In the genomic region with DNA sequence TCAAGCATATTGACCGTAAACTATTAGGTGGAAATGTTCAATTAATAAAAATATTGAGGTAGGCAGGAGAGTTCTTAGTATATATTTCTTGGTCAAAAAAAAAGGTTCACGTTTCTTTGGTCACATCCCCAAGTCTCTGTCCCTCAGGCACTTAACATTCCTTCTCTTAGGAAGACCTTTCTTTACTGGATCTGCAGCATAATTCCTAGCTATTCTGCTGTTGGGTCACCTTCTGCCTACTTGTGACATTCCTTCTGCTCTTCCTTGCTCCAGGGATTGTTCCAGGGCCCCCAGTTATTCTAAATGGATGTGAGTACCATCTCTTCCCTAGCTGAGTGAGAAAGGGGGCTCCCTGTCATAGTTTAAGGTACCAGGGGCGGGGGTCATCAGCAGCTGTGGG, we compare ENCODE assay signal across 17 cellular contexts. TPM values are rescaled to one million over a fixed set of nuclear protein-coding genes. Genes with fewer than 3 reads are reported as not detected.
DNase-seq lines count a peak whose midpoint lies in the region; ATAC-seq, FAIRE-seq and TF ChIP-seq lines count a peak whose summit lies in the region.
"Had no signal": no experiment of that assay in that cellular context is flagged by ENCODE, and none has a peak within 500 bp of the region (broad histone marks: within the 10 kb centered on the region; RNA-seq: fewer than 3 reads in every experiment).

No MANE protein-coding gene starts in this region.

- TF ChIP-seq CTCF in heart right ventricle (IDR thresholded peaks at IDR 0.05): no peak
- no peak for TF ChIP-seq CTCF in MCF 10A (IDR thresholded peaks at IDR 0.05; ENCODE audit: unreplicated experiment)
- no peak for TF ChIP-seq CTCF in HepG2 (CRISPR knock-in tag; IDR thresholded peaks at IDR 0.05)
- TF ChIP-seq CTCF in tibial artery (IDR thresholded peaks at IDR 0.05): no peak
- no peak for TF ChIP-seq CTCF in dorsolateral prefrontal cortex (IDR thresholded peaks at IDR 0.05 in 54 of 56, conservative IDR thresholded peaks at IDR 0.05 in 2 of 56; ENCODE audit: low read depth in 1 of 56, partially characterized antibody in 56 of 56)

- H3K36me3 Mint-ChIP-seq in MCF 10A (ENCODE audit: insufficient read depth, unreplicated experiment): peaks cover 16% of the 10 kb centered on the region

- H3K9ac ChIP-seq in HepG2 (ENCODE audit: insufficient read depth, low read depth, low read length): no peak overlapping the region
- H3K9ac ChIP-seq: KMS-11 had no signal

- H3K9me3 ChIP-seq in heart right ventricle: no peaks in the 10 kb centered on the region
- no peaks in the 10 kb centered on the region for H3K9me3 ChIP-seq in HepG2 (ENCODE audit: low read length)
- H3K9me3 ChIP-seq in tibial artery: no peaks in the 10 kb centered on the region
- H3K9me3 ChIP-seq: upper lobe of right lung had no signal

- H4K20me1 ChIP-seq in HepG2 (ENCODE audit: insufficient read depth, low read length): peaks cover 58% of the 10 kb centered on the region

- no peak for TF ChIP-seq RAD21 in HepG2 (CRISPR knock-in tag; IDR thresholded peaks at IDR 0.05)

- no peak for FAIRE-seq in HepG2 (lab: Jason Lieb, UNC)
- FAIRE-seq: islet of Langerhans had no signal

- intact Hi-C loops in heart right ventricle (cut with DNase I): loop anchor here in 1 of 10 donors (10.0 kb wide), 1 partner anchor 261 kb away; a partner anchor contains a TSS
- intact Hi-C loops in left ventricle myocardium superior (cut with micrococcal nuclease): no loop called here
- intact Hi-C loops in MCF 10A (cut with micrococcal nuclease): loop anchor here (10.0 kb wide), 1 partner anchor 261 kb away; a partner anchor contains a TSS
- intact Hi-C loops in HepG2 (cut with micrococcal nuclease; ENCODE audit: unreplicated experiment): no loop called here
- intact Hi-C loops in tibial artery (cut with DNase I; ENCODE audit: low total_unique reads): no loop called here
- intact Hi-C loops in dorsolateral prefrontal cortex (cut with DNase I): loop anchor here in 1 of 2 donors (10.0 kb wide), 1 partner anchor 251 kb away; no protein-coding TSS in a partner anchor

- peak overlapping the region; percentile 93 for H3K4me3 Mint-ChIP-seq in MCF 10A (ENCODE audit: unreplicated experiment)
- H3K4me3 Mint-ChIP-seq: activated CD8-positive, alpha-beta T cell treated with anti-CD3 and anti-CD28 coated beads for 36 hours; nephron progenitor cell had no signal

- POLR2A ChIA-PET in MCF 10A (lab: Yijun Ruan, JAX): interaction anchor here (0.7 to 7.6 kb wide), 8 partner anchors 8 to 258 kb away, joined by 5 to 321 read pairs (median 124); a partner anchor contains a TSS
- POLR2A ChIA-PET in HepG2 (lab: Yijun Ruan, JAX): no interaction called here

- peaks cover 30% of the 10 kb centered on the region for H3K4me1 Mint-ChIP-seq in MCF 10A (ENCODE audit: insufficient read depth, unreplicated experiment)

- peak overlapping the region; percentile 48 for H3K4me2 ChIP-seq in HepG2 (ENCODE audit: low read depth, low read length)
- H3K4me2 ChIP-seq: KMS-11 had no signal

- no peak overlapping the region for H3K27ac Mint-ChIP-seq in MCF 10A (ENCODE audit: low read depth, unreplicated experiment)
- H3K27ac Mint-ChIP-seq: activated CD8-positive, alpha-beta T cell treated with anti-CD3 and anti-CD28 coated beads for 36 hours; nephron progenitor cell had no signal

- in situ Hi-C loops in HepG2 (cut with HindIII; ENCODE audit: extremely low pct_ligation_motif_present, low pct_unique_long_range_greater_than_20kb): no loop called here

- no peak for ATAC-seq in heart right ventricle
- ATAC-seq in left ventricle myocardium superior: no peak
- ATAC-seq in HepG2: no peak
- ATAC-seq: activated CD8-positive, alpha-beta T cell treated with anti-CD3 and anti-CD28 coated beads for 36 hours; esophagus mucosa; upper lobe of right lung had no signal

- H3K27ac ChIP-seq in heart right ventricle: peak overlapping the region in 8 of 10 donors; percentile 23 to 99 (median 68)
- no peak overlapping the region for H3K27ac ChIP-seq in HepG2 (ENCODE audit: extremely low read length, insufficient read depth, low read length)
- peak overlapping the region; percentile 47 to 91 for H3K27ac ChIP-seq in tibial artery
- H3K27ac ChIP-seq in dorsolateral prefrontal cortex: peak overlapping the region in 21 of 59 donors; percentile 0 to 60 (median 24)
- H3K27ac ChIP-seq: KMS-11, upper lobe of right lung had no signal

- 71 to 83% methylated on average over 3 of the region's 3 CpGs for WGBS in heart right ventricle, 2 donors
- WGBS in HepG2 (ENCODE audit: low lambda C conversion rate): 98% methylated on average over 3 of the region's 3 CpGs

- H3K79me2 ChIP-seq in HepG2 (ENCODE audit: insufficient read depth, low read length): peaks cover 92% of the 10 kb centered on the region

- TF ChIP-seq POLR2A in HepG2 (IDR thresholded peaks at IDR 0.05; ENCODE audit: insufficient read depth in 1 of 2, low read depth in 2 of 2, low read length in 2 of 2): no peak

- H2AFZ ChIP-seq in HepG2 (ENCODE audit: low read length): no peak overlapping the region

- H3K4me1 ChIP-seq in heart right ventricle (peaks cover 4 to 79% (median 63%) of the 10 kb centered on the region in 9 donors), HepG2 (ENCODE audit: insufficient read depth, low read length) (peaks cover 60% of the 10 kb centered on the region), tibial artery (peaks cover 0 to 73% (median 34%) of the 10 kb centered on the region in 4 donors)

- H3K36me3 ChIP-seq in heart right ventricle: no peaks in the 10 kb centered on the region
- H3K36me3 ChIP-seq in HepG2 (replicated peaks in 1 of 2; ENCODE audit: control insufficient read depth in 1 of 2, insufficient read depth in 2 of 2, low read length in 2 of 2): no peaks in the 10 kb centered on the region
- no peaks in the 10 kb centered on the region for H3K36me3 ChIP-seq in tibial artery
- H3K36me3 ChIP-seq: upper lobe of right lung had no signal

- no peaks in the 10 kb centered on the region for H3K27me3 ChIP-seq in heart right ventricle
- H3K27me3 ChIP-seq in HepG2 (ENCODE audit: control insufficient read depth in 1 of 2, insufficient read depth in 2 of 2, low read length in 2 of 2): no peaks in the 10 kb centered on the region; a peak in 1 of 5 replicates
- no peaks in the 10 kb centered on the region for H3K27me3 ChIP-seq in tibial artery
- H3K27me3 ChIP-seq in dorsolateral prefrontal cortex: no peaks in the 10 kb centered on the region
- H3K27me3 ChIP-seq: upper lobe of right lung had no signal

- BruUV-seq in MCF 10A (replicated peaks; lab: Mats Ljungman, UMichigan) (no TSS peak), HepG2 (replicated peaks; lab: Mats Ljungman, UMichigan) (no TSS peak)

- H3K9me3 Mint-ChIP-seq in MCF 10A (ENCODE audit: unreplicated experiment): no peaks in the 10 kb centered on the region
- H3K9me3 Mint-ChIP-seq: nephron progenitor cell had no signal

- H3K4me3 ChIP-seq in heart right ventricle (peak overlapping the region in 2 of 10 donors; percentile 1 to 75), HepG2 (replicated peaks in 1 of 3; ENCODE audit: insufficient read depth in 1 of 3, low read depth in 2 of 3, low read length in 3 of 3) (peak overlapping the region in 1 of 3 experiments; percentile 1; a peak in 1 of 6 replicates), tibial artery (no peak overlapping the region), dorsolateral prefrontal cortex (peak overlapping the region in 1 of 59 donors; percentile 0)
- H3K4me3 ChIP-seq: upper lobe of right lung had no signal

- CTCF ChIA-PET in MCF 10A (lab: Yijun Ruan, JAX): interaction anchor here (1.2 to 6.6 kb wide), 4 partner anchors 9 to 147 kb away, joined by 3 to 55 read pairs (median 12); no protein-coding TSS in a partner anchor
- CTCF ChIA-PET in HepG2 (lab: Yijun Ruan, JAX; ENCODE audit: low intra/inter-chr PET ratio, low total read pairs): no interaction called here

- no peak for DNase-seq in heart right ventricle
- no peak for DNase-seq in left ventricle myocardium superior
- DNase-seq in MCF 10A (ENCODE audit: unreplicated experiment): no peak
- no peak for DNase-seq in HepG2 (ENCODE audit: low spot score)
- no peak for DNase-seq in tibial artery
- no peak for DNase-seq in NCI-H510A treated with DMSO at 0.1 percent for 48 hours (lab: John Stamatoyannopoulos, UW)
- DNase-seq in NCI-H128 (lab: John Stamatoyannopoulos, UW; ENCODE audit: unreplicated experiment): no peak
- no peak for DNase-seq in dorsolateral prefrontal cortex
- DNase-seq: activated CD8-positive, alpha-beta T cell treated with anti-CD3 and anti-CD28 coated beads for 36 hours; activated gamma-delta T cell treated with Interleukin-2 at 50 U/mL for 16 hours; NCI-H1930; nephron progenitor cell; stimulated activated CD4-positive, alpha-beta T cell treated with anti-CD3 and anti-CD28 coated beads, Interleukin-12 subunit alpha, Interleukin-12 subunit beta, amount 100 ng/mL, for 4 hours; upper lobe of right lung had no signal

- no peaks in the 10 kb centered on the region for H3K27me3 Mint-ChIP-seq in MCF 10A (ENCODE audit: insufficient read depth, unreplicated experiment)
- H3K27me3 Mint-ChIP-seq: activated CD8-positive, alpha-beta T cell treated with anti-CD3 and anti-CD28 coated beads for 36 hours had no signal

- TF ChIP-seq EP300 in HepG2 (IDR thresholded peaks at IDR 0.05; ENCODE audit: low read depth in 2 of 2, low read length in 2 of 2) (no peak), HepG2 (CRISPR knock-in tag; IDR thresholded peaks at IDR 0.05; ENCODE audit: borderline replicate concordance) (no peak)

RNA-seq across cellular contexts. Expression of a gene that starts 4.2 kb away (rescaled TPM):
- 100 to 1,000 TPM; 250 to 457 (median 371) TPM for total RNA-seq in heart right ventricle
- 100 to 1,000 TPM; 139 to 632 TPM for polyA plus RNA-seq in heart right ventricle
- 368 TPM for total RNA-seq in left ventricle myocardium superior
- total RNA-seq in MCF 10A (2022): 77.3 and 78.4 TPM in 2 replicates
- 134 and 210 TPM in 2 replicates for total RNA-seq in HepG2 (2016; rRNA removed; fragmentation: Illumina TruSeq; extraction: Trizol)
- 83.7 and 93.6 TPM in 2 replicates for total RNA-seq in HepG2 (2016; cell fraction: cytosol; rRNA removed; fragmentation: Illumina TruSeq; extraction: Trizol; ENCODE audit: low read depth)
- total RNA-seq in HepG2 (2016; cell fraction: insoluble cytoplasmic fraction; rRNA removed; fragmentation: Illumina TruSeq; extraction: Trizol): 123 and 218 TPM in 2 replicates
- total RNA-seq in HepG2 (2016; cell fraction: membrane; rRNA removed; fragmentation: Illumina TruSeq; extraction: Trizol): 85.1 and 86.4 TPM in 2 replicates
- total RNA-seq in HepG2 (2016; cell fraction: nucleus; rRNA removed; fragmentation: Illumina TruSeq; extraction: Trizol): 79.9 and 81.8 TPM in 2 replicates
- 80.1 and 96.0 TPM in 2 replicates for polyA plus RNA-seq in HepG2 (2011; rRNA removed)
- polyA plus RNA-seq in HepG2 (2011; cell fraction: cytosol; rRNA removed): 34.2 and 64.5 TPM in 2 replicates
- polyA plus RNA-seq in HepG2 (2011; cell fraction: nucleus; rRNA removed): 28.2 and 36.8 TPM in 2 replicates
- 164 and 194 TPM in 2 replicates for polyA plus RNA-seq in HepG2 (2012)
- 27.9 and 31.2 TPM in 2 replicates for polyA plus RNA-seq in HepG2 (2016; cell fraction: cytosol; fragmentation: Illumina TruSeq; extraction: Trizol; ENCODE audit: low read depth)
- 183 and 197 TPM in 2 replicates for polyA plus RNA-seq in HepG2 (2016; cell fraction: insoluble cytoplasmic fraction; fragmentation: Illumina TruSeq; extraction: Trizol; ENCODE audit: low read depth)
- polyA plus RNA-seq in HepG2 (2016; cell fraction: membrane; fragmentation: Illumina TruSeq; extraction: Trizol; ENCODE audit: low read depth): 56.9 and 57.3 TPM in 2 replicates
- polyA plus RNA-seq in HepG2 (2016; cell fraction: nucleus; fragmentation: Illumina TruSeq; extraction: Trizol; ENCODE audit: insufficient read depth, low read depth): 78.5 and 87.8 TPM in 2 replicates
- polyA minus RNA-seq in HepG2 (2011; rRNA and poly(A)+ RNA removed; ENCODE audit: low replicate concordance): 11.5 and 14.4 TPM in 2 replicates
- 103 and 130 TPM in 2 replicates for polyA minus RNA-seq in HepG2 (2011; cell fraction: cytosol; rRNA and poly(A)+ RNA removed)
- 119 and 170 TPM in 2 replicates for polyA minus RNA-seq in HepG2 (2011; cell fraction: nucleus; rRNA and poly(A)+ RNA removed)
- 100 to 1,000 TPM in 119 of 120 experiments, 10 to 100 TPM in 1; 84.4 to 293 (median 212) TPM for total RNA-seq in dorsolateral prefrontal cortex
